Comparison of ENCODE assay signal across 20 cellular contexts in genomic region chr2:113164234-113164929, GRCh38. TPM values are rescaled to one million over a fixed set of nuclear protein-coding genes. Genes with fewer than 3 reads are reported as not detected.
DNase-seq lines count a peak whose midpoint lies in the region; ATAC-seq and TF ChIP-seq lines count a peak whose summit lies in the region.
"Had no signal": no experiment of that assay in that cellular context is flagged by ENCODE, and none has a peak within 500 bp of the region (broad histone marks: within the 10 kb centered on the region; RNA-seq: fewer than 3 reads in every experiment).

No MANE protein-coding gene starts in this region.

- TF ChIP-seq CTCF in endodermal cell (conservative IDR thresholded peaks at IDR 0.05) (no peak), neural progenitor cell (IDR thresholded peaks at IDR 0.05) (no peak)

- H3K36me3 ChIP-seq in endodermal cell (ENCODE audit: control insufficient read depth, insufficient read depth, low read length) (no peaks in the 10 kb centered on the region), neural progenitor cell (no peaks in the 10 kb centered on the region)
- H3K36me3 ChIP-seq: BLaER1, esophagus muscularis mucosa, tibial nerve, WERI-Rb-1 had no signal

- no peaks in the 10 kb centered on the region for H3F3A ChIP-seq in neural progenitor cell (ENCODE audit: low read depth)

- no peaks in the 10 kb centered on the region for H3K4me1 ChIP-seq in endodermal cell (ENCODE audit: control insufficient read depth, insufficient read depth, low read length)
- H3K4me1 ChIP-seq in neural progenitor cell = peaks cover 11% of the 10 kb centered on the region
- H3K4me1 ChIP-seq: esophagus muscularis mucosa, tibial nerve had no signal

- peak overlapping the region; percentile 63 for H3K27ac ChIP-seq in endodermal cell (ENCODE audit: low read depth, low read length)
- H3K27ac ChIP-seq in neural progenitor cell = no peak overlapping the region
- H3K27ac ChIP-seq: BLaER1, esophagus muscularis mucosa, tibial nerve, WERI-Rb-1 had no signal

- H3K9ac ChIP-seq in endodermal cell (ENCODE audit: extremely low read depth, low read length, poor library complexity, severe bottlenecking) (no peak overlapping the region), neural progenitor cell (no peak overlapping the region)
- H3K9ac ChIP-seq: BLaER1 had no signal

- H3K4me1 Mint-ChIP-seq in endodermal cell = peaks cover 2% of the 10 kb centered on the region
- peaks cover 30% of the 10 kb centered on the region for H3K4me1 Mint-ChIP-seq in neural progenitor cell

- H3K4me2 ChIP-seq in neural progenitor cell = no peak overlapping the region
- H3K4me2 ChIP-seq: BLaER1 had no signal

- ATAC-seq in HG02981 (IDR thresholded peaks at IDR 0.05; ENCODE audit: unreplicated experiment) = no peak
- ATAC-seq: Right ventricle myocardium inferior had no signal

- H3K36me3 Mint-ChIP-seq in endodermal cell (ENCODE audit: low read depth) (no peaks in the 10 kb centered on the region), neural progenitor cell (no peaks in the 10 kb centered on the region)

- H3K27me3 Mint-ChIP-seq in endodermal cell (ENCODE audit: insufficient read depth) (peaks cover 4% of the 10 kb centered on the region), neural progenitor cell (ENCODE audit: insufficient read depth, low read depth) (peaks cover 10% of the 10 kb centered on the region)
- H3K27me3 Mint-ChIP-seq: dendritic cell treated with granulocyte-macrophage colony-stimulating factor and Interleukin-4, amounts not matched to agents 40 ng/mL and 50 ng/mL, for 4 days had no signal

- H3K9me3 Mint-ChIP-seq in endodermal cell = no peaks in the 10 kb centered on the region
- H3K9me3 Mint-ChIP-seq in neural progenitor cell = no peaks in the 10 kb centered on the region
- H3K9me3 Mint-ChIP-seq: dendritic cell treated with granulocyte-macrophage colony-stimulating factor and Interleukin-4, amounts not matched to agents 40 ng/mL and 50 ng/mL, for 4 days had no signal

- H3K79me2 ChIP-seq in neural progenitor cell (ENCODE audit: low read depth) = no peaks in the 10 kb centered on the region

- DNase-seq in DMS 273 (lab: John Stamatoyannopoulos, UW; ENCODE audit: unreplicated experiment) (peak; percentile 25), DMS 273 treated with DMSO at 0.1 percent for 48 hours (lab: John Stamatoyannopoulos, UW) (no peak), NCI-H1694 treated with DMSO at 0.1 percent for 48 hours (lab: John Stamatoyannopoulos, UW) (peak; percentile 18), endodermal cell (no peak), neural progenitor cell (ENCODE audit: low spot score) (no peak), NCI-H2227 (lab: John Stamatoyannopoulos, UW; ENCODE audit: unreplicated experiment) (no peak)
- no peak for DNase-seq in activated T-cell treated with anti-CD3 and anti-CD28 coated beads, Interleukin-2, amount 50 U/mL, for 1 hour
- DNase-seq: 8988T; NCI-H1048; NCI-H2227 treated with DMSO at 0.1 percent for 48 hours; stimulated activated CD4-positive, alpha-beta T cell treated with anti-CD3 and anti-CD28 coated beads, Interleukin-4, amount 100 ng/mL, for 4 hours had no signal

- H3K27me3 ChIP-seq in endodermal cell (ENCODE audit: control insufficient read depth, insufficient read depth, low read length, poor library complexity, severe bottlenecking) (no peaks in the 10 kb centered on the region), neural progenitor cell (peaks cover 9% of the 10 kb centered on the region)
- H3K27me3 ChIP-seq: tibial nerve had no signal

- H3K27ac Mint-ChIP-seq in endodermal cell (no peak overlapping the region), neural progenitor cell (peak overlapping the region; percentile 26)
- H3K27ac Mint-ChIP-seq: dendritic cell treated with granulocyte-macrophage colony-stimulating factor and Interleukin-4, amounts not matched to agents 40 ng/mL and 50 ng/mL, for 4 days had no signal

- H3K9me3 ChIP-seq in endodermal cell (ENCODE audit: control insufficient read depth, low read length) = no peaks in the 10 kb centered on the region
- no peaks in the 10 kb centered on the region for H3K9me3 ChIP-seq in neural progenitor cell (ENCODE audit: low read depth)
- H3K9me3 ChIP-seq: BLaER1, esophagus muscularis mucosa, tibial nerve had no signal

- H3K4me3 ChIP-seq in endodermal cell (ENCODE audit: low read length) (no peak overlapping the region), neural progenitor cell (no peak overlapping the region)
- H3K4me3 ChIP-seq: BLaER1, esophagus muscularis mucosa, tibial nerve had no signal

- 85 to 89% methylated on average over 6 to 11 of the region's 11 CpGs for WGBS in endodermal cell (ENCODE audit: insufficient coverage in 1 of 2, insufficient read length in 1 of 2), 2 experiments

- no peaks in the 10 kb centered on the region for H4K20me1 ChIP-seq in neural progenitor cell (ENCODE audit: low read depth)
- H4K20me1 ChIP-seq: BLaER1 had no signal

- no peak overlapping the region for H2AFZ ChIP-seq in neural progenitor cell (replicated peaks)

- no peak overlapping the region for H3K4me3 Mint-ChIP-seq in endodermal cell
- peak overlapping the region; percentile 51 for H3K4me3 Mint-ChIP-seq in neural progenitor cell
- H3K4me3 Mint-ChIP-seq: dendritic cell treated with granulocyte-macrophage colony-stimulating factor and Interleukin-4, amounts not matched to agents 40 ng/mL and 50 ng/mL, for 4 days had no signal

RNA-seq across cellular contexts. Expression of gene PSD4, which starts 9.4 kb away (rescaled TPM):
- total RNA-seq in endodermal cell (10 to 100 TPM in 1 of 2 donors, 1 to 10 TPM in 1; 5.2 to 13.3 TPM), neural progenitor cell (ENCODE audit: low replicate concordance) (0.02 and 0.87 TPM in 2 replicates)
- polyA plus RNA-seq in endodermal cell (2013, experiment 1 of 2) = 1.6 TPM
- 1.7 TPM for polyA plus RNA-seq in endodermal cell (2013, experiment 2 of 2)

RNA-seq across cellular contexts. Expression of gene IL1RN, which starts 37.0 kb away (rescaled TPM):
- total RNA-seq in endodermal cell (not detected), neural progenitor cell (ENCODE audit: low replicate concordance) (not detected in 2 replicates)
- polyA plus RNA-seq in endodermal cell (2013, experiment 1 of 2) = not detected
- polyA plus RNA-seq in endodermal cell (2013, experiment 2 of 2) = not detected
- total RNA-seq: Daoy, skeletal muscle tissue had no signal

Comparison
In these comparisons a context has a peak if more than half of its experiments do, and no peak if none do; other contexts are left out.
1. DNase-seq: peak in DMS 273 (single experiment) and NCI-H1694 treated with DMSO at 0.1 percent for 48 hours (single experiment); none in DMS 273 treated with DMSO at 0.1 percent for 48 hours (single experiment), endodermal cell (single experiment), neural progenitor cell (single experiment), NCI-H2227 (single experiment) and activated T-cell treated with anti-CD3 and anti-CD28 coated beads, Interleukin-2, amount 50 U/mL, for 1 hour (single experiment).